ENCODE assay signal across 18 cellular contexts in genomic region chr5:95667219-95667618, GRCh38. TPM values are rescaled to one million over a fixed set of nuclear protein-coding genes. Genes with fewer than 3 reads are reported as not detected.
"Had no signal": no experiment of that assay in that cellular context is flagged by ENCODE, and none has a peak within 500 bp of the region (broad histone marks: within the 10 kb centered on the region; RNA-seq: fewer than 3 reads in every experiment).

No MANE protein-coding gene starts in this region.

- H3K36me3 ChIP-seq: esophagus muscularis mucosa, thoracic aorta, WERI-Rb-1 had no signal

- H3K9me3 ChIP-seq: esophagus muscularis mucosa, thoracic aorta had no signal

- H3K36me3 Mint-ChIP-seq: activated naive CD4-positive, alpha-beta T cell treated with anti-CD3 and anti-CD28 coated beads, Interleukin-2, amount 50 U/mL, for 72 hours; naive B cell; stimulated activated effector memory CD8-positive, alpha-beta T cell treated with anti-CD3 and anti-CD28 coated beads, Interleukin-12 subunit alpha, Interleukin-12 subunit beta, amount 100 ng/mL, for 72 hours had no signal

- H3K79me2 ChIP-seq: parathyroid adenoma had no signal

- H2AFZ ChIP-seq: parathyroid adenoma had no signal

- H3K4me3 Mint-ChIP-seq: activated CD4-positive, alpha-beta memory T cell treated with anti-CD3 and anti-CD28 coated beads, Interleukin-2, amount 10 ng/mL, durations not matched to agents 7 days and 5 days; activated T-cell treated with anti-CD3 and anti-CD28 coated beads, Interleukin-2, amount 50 U/mL, for 24 hours; naive B cell; stimulated activated effector memory CD8-positive, alpha-beta T cell treated with anti-CD3 and anti-CD28 coated beads, Interleukin-12 subunit alpha, Interleukin-12 subunit beta, amount 100 ng/mL, for 72 hours had no signal

- H3K4me1 Mint-ChIP-seq: activated CD4-positive, alpha-beta memory T cell treated with anti-CD3 and anti-CD28 coated beads, Interleukin-2, amount 10 ng/mL, durations not matched to agents 7 days and 5 days; naive B cell; stimulated activated effector memory CD8-positive, alpha-beta T cell treated with anti-CD3 and anti-CD28 coated beads, Interleukin-12 subunit alpha, Interleukin-12 subunit beta, amount 100 ng/mL, for 72 hours had no signal

- H3K27me3 ChIP-seq: esophagus muscularis mucosa had no signal

- H3K9me3 Mint-ChIP-seq: activated CD4-positive, alpha-beta memory T cell treated with anti-CD3 and anti-CD28 coated beads, Interleukin-2, amount 10 ng/mL, durations not matched to agents 7 days and 5 days; activated naive CD4-positive, alpha-beta T cell treated with anti-CD3 and anti-CD28 coated beads, Interleukin-2, amount 50 U/mL, for 72 hours; activated T-cell treated with anti-CD3 and anti-CD28 coated beads, Interleukin-2, amount 50 U/mL, for 24 hours; naive B cell; stimulated activated effector memory CD8-positive, alpha-beta T cell treated with anti-CD3 and anti-CD28 coated beads, Interleukin-12 subunit alpha, Interleukin-12 subunit beta, amount 100 ng/mL, for 72 hours had no signal

- H3K4me3 ChIP-seq: esophagus muscularis mucosa, lung, thoracic aorta had no signal

- H3K27me3 Mint-ChIP-seq: activated T-cell treated with anti-CD3 and anti-CD28 coated beads, Interleukin-2, amount 50 U/mL, for 24 hours had no signal

- DNase-seq: activated CD4-positive, alpha-beta memory T cell treated with anti-CD3 and anti-CD28 coated beads, Interleukin-2, amount 10 ng/mL, durations not matched to agents 7 days and 5 days; activated gamma-delta T cell; activated T-cell treated with anti-CD3 and anti-CD28 coated beads, Interleukin-2, amount 50 U/mL, for 24 hours; caudate nucleus; left colon; naive B cell; stimulated activated CD4-positive, alpha-beta T cell treated with anti-CD3 and anti-CD28 coated beads, Interleukin-2, amount 100 ng/mL, for 24 hours; T1000; WERI-Rb-1 had no signal

- H3K27ac Mint-ChIP-seq: activated CD4-positive, alpha-beta memory T cell treated with anti-CD3 and anti-CD28 coated beads, Interleukin-2, amount 10 ng/mL, durations not matched to agents 7 days and 5 days; activated naive CD4-positive, alpha-beta T cell treated with anti-CD3 and anti-CD28 coated beads, Interleukin-2, amount 50 U/mL, for 72 hours; activated T-cell treated with anti-CD3 and anti-CD28 coated beads, Interleukin-2, amount 50 U/mL, for 24 hours; naive B cell; stimulated activated effector memory CD8-positive, alpha-beta T cell treated with anti-CD3 and anti-CD28 coated beads, Interleukin-12 subunit alpha, Interleukin-12 subunit beta, amount 100 ng/mL, for 72 hours had no signal

- H3K27ac ChIP-seq: esophagus muscularis mucosa, parathyroid adenoma, thoracic aorta, WERI-Rb-1 had no signal

- H3K9ac ChIP-seq: parathyroid adenoma had no signal

- FAIRE-seq: colon had no signal

RNA-seq across cellular contexts. Expression of gene SPATA9, which starts 15.6 kb away (rescaled TPM):
- total RNA-seq: activated CD4-positive, alpha-beta memory T cell treated with anti-CD3 and anti-CD28 coated beads, Interleukin-2, amount 10 ng/mL, durations not matched to agents 7 days and 5 days; activated naive CD4-positive, alpha-beta T cell treated with anti-CD3 and anti-CD28 coated beads, Interleukin-2, amount 50 U/mL, for 72 hours; esophagus muscularis mucosa had no signal

RNA-seq across cellular contexts. Expression of gene GPR150, which starts 47.3 kb away (rescaled TPM):
- total RNA-seq: renal cortical epithelial cell, urinary bladder had no signal
